Comparison of ENCODE assay signal across 15 cellular contexts in genomic region chr1:147625274-147625986, GRCh38. TPM values are rescaled to one million over a fixed set of nuclear protein-coding genes. Genes with fewer than 3 reads are reported as not detected.
DNase-seq lines count a peak whose midpoint lies in the region; ATAC-seq and TF ChIP-seq lines count a peak whose summit lies in the region.
"Had no signal": no experiment of that assay in that cellular context is flagged by ENCODE, and none has a peak within 500 bp of the region (broad histone marks: within the 10 kb centered on the region; RNA-seq: fewer than 3 reads in every experiment).

No MANE protein-coding gene starts in this region.

- H3K79me2 ChIP-seq in SK-N-SH (ENCODE audit: insufficient read depth), result no peaks in the 10 kb centered on the region

- peaks cover 16% of the 10 kb centered on the region for H3K4me1 Mint-ChIP-seq in chondrocyte (ENCODE audit: low read depth)

- H3K9me3 ChIP-seq in neutrophil, result no peaks in the 10 kb centered on the region
- H3K9me3 ChIP-seq in SK-N-SH, result no peaks in the 10 kb centered on the region
- H3K9me3 ChIP-seq: ascending aorta, stomach had no signal

- H3F3A ChIP-seq in SK-N-SH (replicated peaks; ENCODE audit: insufficient read depth), result peaks cover 3% of the 10 kb centered on the region

- TF ChIP-seq CTCF in astrocyte of the spinal cord (IDR thresholded peaks at IDR 0.05; ENCODE audit: low read depth, low read length) (peak; percentile 14), neutrophil (IDR thresholded peaks at IDR 0.05) (no peak), SK-N-SH (IDR thresholded peaks at IDR 0.05) (no peak), chondrocyte (IDR thresholded peaks at IDR 0.05) (no peak)

- no peak for TF ChIP-seq RAD21 in SK-N-SH (IDR thresholded peaks at IDR 0.05; ENCODE audit: low read length)

- H3K4me2 ChIP-seq in SK-N-SH, result no peak overlapping the region

- TF ChIP-seq EP300 in SK-N-SH (IDR thresholded peaks at IDR 0.05; ENCODE audit: borderline replicate concordance in 1 of 2, low read depth in 1 of 2, low read length in 1 of 2), result no peak

- peaks cover 14% of the 10 kb centered on the region for H3K36me3 Mint-ChIP-seq in chondrocyte (ENCODE audit: low read depth)

- H3K9me3 Mint-ChIP-seq in chondrocyte (ENCODE audit: low read depth), result no peaks in the 10 kb centered on the region
- H3K9me3 Mint-ChIP-seq: activated CD4-positive, alpha-beta memory T cell treated with anti-CD3 and anti-CD28 coated beads for 36 hours; memory B cell; T-cell had no signal

- peaks cover 37% of the 10 kb centered on the region for H3K36me3 ChIP-seq in neutrophil
- peaks cover 10 to 55% of the 10 kb centered on the region in 2 experiments for H3K36me3 ChIP-seq in SK-N-SH (replicated peaks in 1 of 2; ENCODE audit: control insufficient read depth in 1 of 2, insufficient read depth in 2 of 2, low read length in 1 of 2)

- no peaks in the 10 kb centered on the region for H3K9me2 ChIP-seq in SK-N-SH

- WGBS in SK-N-SH (ENCODE audit: low lambda C conversion rate), result 91% methylated on average over 9 of the region's 9 CpGs

- H3K4me3 Mint-ChIP-seq in chondrocyte (ENCODE audit: unreplicated experiment), result no peak overlapping the region
- H3K4me3 Mint-ChIP-seq: activated CD4-positive, alpha-beta memory T cell treated with anti-CD3 and anti-CD28 coated beads for 36 hours; memory B cell; T-cell had no signal

- CTCF ChIA-PET in SK-N-SH (lab: Yijun Ruan, JAX), result interaction anchor here (1.3 to 5.8 kb wide), 4 partner anchors 14 to 133 kb away, joined by 7 to 34 read pairs (median 17); no protein-coding TSS in a partner anchor

- H3K4me3 ChIP-seq in astrocyte of the spinal cord (ENCODE audit: low read depth, low read length), result no peak overlapping the region
- no peak overlapping the region for H3K4me3 ChIP-seq in neutrophil (ENCODE audit: low read depth in 1 of 2, low read length in 1 of 2)
- H3K4me3 ChIP-seq in SK-N-SH (ENCODE audit: low read depth in 2 of 2, low read length in 1 of 2), result no peak overlapping the region
- H3K4me3 ChIP-seq: ascending aorta, stomach had no signal

- H4K20me1 ChIP-seq in SK-N-SH (ENCODE audit: insufficient read depth), result no peaks in the 10 kb centered on the region

- no peak overlapping the region for H3K27ac Mint-ChIP-seq in chondrocyte (ENCODE audit: unreplicated experiment)
- H3K27ac Mint-ChIP-seq: activated CD4-positive, alpha-beta memory T cell treated with anti-CD3 and anti-CD28 coated beads for 36 hours; memory B cell; T-cell had no signal

- H2AFZ ChIP-seq in SK-N-SH (ENCODE audit: low read depth), result no peak overlapping the region

- H3K27ac ChIP-seq in neutrophil, result peak overlapping the region; percentile 69
- H3K27ac ChIP-seq in SK-N-SH (ENCODE audit: low read depth in 2 of 2, low read length in 1 of 2), result no peak overlapping the region
- H3K27ac ChIP-seq: ascending aorta, stomach had no signal

- no peak overlapping the region for H3K9ac ChIP-seq in SK-N-SH

- POLR2A ChIA-PET in SK-N-SH (lab: Yijun Ruan, JAX), result no interaction called here

- H3K27me3 ChIP-seq in neutrophil (no peaks in the 10 kb centered on the region), SK-N-SH (ENCODE audit: insufficient read depth) (no peaks in the 10 kb centered on the region)
- H3K27me3 ChIP-seq: ascending aorta, stomach had no signal

- no peak for ATAC-seq in HG03521 (IDR thresholded peaks at IDR 0.05; ENCODE audit: unreplicated experiment)
- ATAC-seq: T-cell had no signal

- H3K27me3 Mint-ChIP-seq in chondrocyte (ENCODE audit: low read depth), result no peaks in the 10 kb centered on the region
- H3K27me3 Mint-ChIP-seq: activated CD4-positive, alpha-beta memory T cell treated with anti-CD3 and anti-CD28 coated beads for 36 hours; memory B cell; T-cell had no signal

- in situ Hi-C loops in astrocyte of the spinal cord (cut with HindIII; ENCODE audit: low sequenced_read_pairs), result no loop called here

- DNase-seq in DMS53 (lab: John Stamatoyannopoulos, UW) (peak; percentile 16), DMS53 treated with DMSO at 0.1 percent for 48 hours (lab: John Stamatoyannopoulos, UW; ENCODE audit: unreplicated experiment) (no peak), NCI-H1417 treated with DMSO at 0.1 percent for 48 hours (lab: John Stamatoyannopoulos, UW) (peak; percentile 42), astrocyte of the spinal cord (ENCODE audit: low read depth, low spot score) (no peak), SK-N-SH (no peak), chondrocyte (ENCODE audit: low spot score) (no peak)
- DNase-seq: activated CD4-positive, alpha-beta memory T cell treated with anti-CD3 and anti-CD28 coated beads for 36 hours; HCEC 1CT; NCI-H2171 treated with DMSO at 0.1 percent for 48 hours; stomach; T-cell had no signal

- H3K4me1 ChIP-seq in neutrophil (ENCODE audit: control insufficient read depth in 1 of 2, insufficient read depth in 1 of 2, low read depth in 1 of 2, low read length in 1 of 2) (peaks cover 57 to 58% of the 10 kb centered on the region in 2 experiments), SK-N-SH (ENCODE audit: control insufficient read depth in 1 of 2, insufficient read depth in 2 of 2, low read depth in 1 of 2, low read length in 1 of 2) (no peaks in the 10 kb centered on the region; a peak in 1 of 4 replicates)
- H3K4me1 ChIP-seq: ascending aorta had no signal

TF ChIP-seq in SK-N-SH, 30 proteins besides CTCF, POLR2A, EP300 and RAD21 (continues in another document):
- TF ChIP-seq ZBTB33 (IDR thresholded peaks at IDR 0.05; ENCODE audit: borderline replicate concordance, low read depth) (no peak), GABPA (IDR thresholded peaks at IDR 0.05; ENCODE audit: low read depth) (no peak), MXI1 (IDR thresholded peaks at IDR 0.05; ENCODE audit: low read depth, low read length) (no peak), TAF1 (IDR thresholded peaks at IDR 0.05; ENCODE audit: borderline replicate concordance, low read depth, low read length) (no peak), CHD2 (IDR thresholded peaks at IDR 0.05; ENCODE audit: low read length, partially characterized antibody) (no peak), YY1 (IDR thresholded peaks at IDR 0.05; ENCODE audit: low read depth) (no peak), NFIC (IDR thresholded peaks at IDR 0.05; ENCODE audit: borderline replicate concordance) (no peak), RXRA (IDR thresholded peaks at IDR 0.05; ENCODE audit: borderline replicate concordance, low read depth) (no peak), TEAD4 (IDR thresholded peaks at IDR 0.05; ENCODE audit: borderline replicate concordance, insufficient read depth) (no peak), EZH2phosphoT487 (IDR thresholded peaks at IDR 0.05; ENCODE audit: borderline replicate concordance, low read depth) (no peak), IRF3 (IDR thresholded peaks at IDR 0.05; ENCODE audit: low read depth, low read length) (no peak), FOXM1 (IDR thresholded peaks at IDR 0.05; ENCODE audit: low read depth) (no peak), MEF2A (IDR thresholded peaks at IDR 0.05; ENCODE audit: borderline replicate concordance, low read depth) (no peak)

RNA-seq across cellular contexts. Expression of gene ACP6, which starts 44.9 kb away (rescaled TPM):
- polyA plus RNA-seq in SK-N-SH (2012; rRNA removed), result 10.9 and 16.2 TPM in 2 replicates
- polyA plus RNA-seq in SK-N-SH (2012; cell fraction: cytosol; rRNA removed), result 6.5 and 7.3 TPM in 2 replicates
- 78.4 and 84.8 TPM in 2 replicates for polyA plus RNA-seq in SK-N-SH (2012; cell fraction: nucleus; rRNA removed)
- 7.2 to 10.8 TPM (median 9.6 TPM) in 3 replicates for total RNA-seq in chondrocyte

Comparison
In these comparisons a context has a peak if more than half of its experiments do, and no peak if none do; other contexts are left out.
1. DNase-seq: peak in DMS53 (single experiment) and NCI-H1417 treated with DMSO at 0.1 percent for 48 hours (single experiment); none in DMS53 treated with DMSO at 0.1 percent for 48 hours (single experiment), astrocyte of the spinal cord (single experiment), SK-N-SH (single experiment) and chondrocyte (single experiment).